In genomic region chr16:25044032-25044861, GRCh38 we compare ENCODE assay signal across 8 cellular contexts. TPM values are rescaled to one million over a fixed set of nuclear protein-coding genes. Genes with fewer than 3 reads are reported as not detected.
DNase-seq lines count a peak whose midpoint lies in the region; ATAC-seq and TF ChIP-seq lines count a peak whose summit lies in the region.
"Not testable (repeated sequence)": the region's sequence is repeated elsewhere in the genome, so short reads cannot be mapped to it uniquely, and the experiment has no call there.

No MANE protein-coding gene starts in this region.

- H3K4me3 ChIP-seq in OCI-LY3 (ENCODE audit: low read length): peak overlapping the region; percentile 17; the same call in 1 of the 2 replicates
- not testable (repeated sequence) for H3K4me3 ChIP-seq in endodermal cell (ENCODE audit: low read length)

- H3K27me3 Mint-ChIP-seq in CD4-positive, alpha-beta T cell; IgD-negative memory B cell; activated B cell treated with CpG ODN at 0.5 μM for 24 hours; endodermal cell (ENCODE audit: insufficient read depth); stimulated activated naive B cell treated with anti-CD40 and anti-IgM and Interleukin-4, amounts not matched to agents 10 μg/mL and 1 μg/mL and 100 μg/mL, for 72 hours: not testable (repeated sequence)

- peak overlapping the region; percentile 78 for H3K9ac ChIP-seq in OCI-LY3 (ENCODE audit: low read length)
- not testable (repeated sequence) for H3K9ac ChIP-seq in endodermal cell (ENCODE audit: extremely low read depth, low read length, poor library complexity, severe bottlenecking)

- CTCF ChIA-PET in CD4-positive, alpha-beta T cell (lab: Charles Lee); activated B cell treated with CpG ODN at 0.5 μM for 24 hours (lab: Charles Lee): not testable (repeated sequence)

- POLR2A ChIA-PET in CD4-positive, alpha-beta T cell (lab: Charles Lee): not testable (repeated sequence)
- POLR2A ChIA-PET in activated B cell treated with CpG ODN at 0.5 μM for 24 hours (lab: Charles Lee): interaction anchor here (0.6 to 1.4 kb wide), 5 partner anchors 14 to 135 kb away, joined by 3 to 10 read pairs (median 5); partner anchors contain the start of gene ARHGAP17

- TF ChIP-seq CTCF in CD4-positive, alpha-beta T cell (IDR thresholded peaks at IDR 0.05); OCI-LY3 (IDR thresholded peaks at IDR 0.05; ENCODE audit: low read depth, low read length); activated B cell treated with CpG ODN at 0.5 μM for 24 hours (IDR thresholded peaks at IDR 0.05); endodermal cell (conservative IDR thresholded peaks at IDR 0.05): not testable (repeated sequence)

- not testable (repeated sequence) for H2AFZ ChIP-seq in OCI-LY3 (ENCODE audit: low read depth, low read length)

- ATAC-seq in CD4-positive, alpha-beta T cell (ENCODE audit: poor library complexity); activated B cell treated with CpG ODN at 0.5 μM for 24 hours (ENCODE audit: low read depth): not testable (repeated sequence)
- ATAC-seq in GM19372 (IDR thresholded peaks at IDR 0.05; ENCODE audit: low read depth, unreplicated experiment): peak; percentile 44
- peak; percentile 42 for ATAC-seq in HG02678 (IDR thresholded peaks at IDR 0.05; ENCODE audit: unreplicated experiment)
- peak; percentile 37 to 64 for ATAC-seq in stimulated activated naive B cell treated with anti-CD40 and anti-IgM and Interleukin-4, amounts not matched to agents 10 μg/mL and 1 μg/mL and 100 μg/mL, for 72 hours (replicated peaks)

- intact Hi-C loops in CD4-positive, alpha-beta T cell (cut with DNase I, micrococcal nuclease); activated B cell treated with CpG ODN at 0.5 μM for 24 hours (cut with micrococcal nuclease): not testable (repeated sequence)

- 93 to 98% methylated on average over 7 to 10 of the region's 10 CpGs for WGBS in endodermal cell (ENCODE audit: insufficient coverage in 1 of 2, insufficient read length in 1 of 2), 2 experiments

- not testable (repeated sequence) for H4K20me1 ChIP-seq in OCI-LY3 (ENCODE audit: insufficient read depth, low read length)

- peaks cover 97% of the 10 kb centered on the region for H3K4me1 ChIP-seq in OCI-LY3 (ENCODE audit: low read length)
- not testable (repeated sequence) for H3K4me1 ChIP-seq in endodermal cell (ENCODE audit: control insufficient read depth, insufficient read depth, low read length)

- not testable (repeated sequence) for H3K9me3 ChIP-seq in CD4-positive, alpha-beta T cell (ENCODE audit: control insufficient read depth, low read length); OCI-LY3 (ENCODE audit: insufficient read depth, low read length); endodermal cell (ENCODE audit: control insufficient read depth, low read length)

- peak overlapping the region; percentile 13 for H3K27ac Mint-ChIP-seq in CD4-positive, alpha-beta T cell
- peak overlapping the region; percentile 9 to 88 (median 76) for H3K27ac Mint-ChIP-seq in IgD-negative memory B cell
- H3K27ac Mint-ChIP-seq in activated B cell treated with CpG ODN at 0.5 μM for 24 hours: peak overlapping the region; percentile 72
- H3K27ac Mint-ChIP-seq in endodermal cell: peak overlapping the region; percentile 3
- peak overlapping the region; percentile 32 for H3K27ac Mint-ChIP-seq in stimulated activated naive B cell treated with anti-CD40 and anti-IgM and Interleukin-4, amounts not matched to agents 10 μg/mL and 1 μg/mL and 100 μg/mL, for 72 hours

- peak overlapping the region; percentile 59 for H3K4me2 ChIP-seq in OCI-LY3 (ENCODE audit: low read length)

- peaks cover 41% of the 10 kb centered on the region for H3K79me2 ChIP-seq in OCI-LY3 (ENCODE audit: low read length)

- H3K4me3 Mint-ChIP-seq in CD4-positive, alpha-beta T cell; activated B cell treated with CpG ODN at 0.5 μM for 24 hours; endodermal cell: not testable (repeated sequence)
- peak overlapping the region in 1 of 4 donors; percentile 37 for H3K4me3 Mint-ChIP-seq in IgD-negative memory B cell
- peak overlapping the region in 1 of 2 donors; percentile 25 for H3K4me3 Mint-ChIP-seq in stimulated activated naive B cell treated with anti-CD40 and anti-IgM and Interleukin-4, amounts not matched to agents 10 μg/mL and 1 μg/mL and 100 μg/mL, for 72 hours

- not testable (repeated sequence) for H3K36me3 Mint-ChIP-seq in CD4-positive, alpha-beta T cell (ENCODE audit: low read depth); IgD-negative memory B cell; activated B cell treated with CpG ODN at 0.5 μM for 24 hours (ENCODE audit: low read depth); endodermal cell (ENCODE audit: low read depth); stimulated activated naive B cell treated with anti-CD40 and anti-IgM and Interleukin-4, amounts not matched to agents 10 μg/mL and 1 μg/mL and 100 μg/mL, for 72 hours

- H3K36me3 ChIP-seq in OCI-LY3 (replicated peaks; ENCODE audit: low read depth, low read length); endodermal cell (ENCODE audit: control insufficient read depth, insufficient read depth, low read length): not testable (repeated sequence)

- H3K4me1 Mint-ChIP-seq in CD4-positive, alpha-beta T cell (ENCODE audit: low read depth): peaks cover 29% of the 10 kb centered on the region
- H3K4me1 Mint-ChIP-seq in IgD-negative memory B cell (peaks cover 25 to 40% (median 28%) of the 10 kb centered on the region in 3 donors), activated B cell treated with CpG ODN at 0.5 μM for 24 hours (peaks cover 61% of the 10 kb centered on the region)
- not testable (repeated sequence) for H3K4me1 Mint-ChIP-seq in endodermal cell
- peaks cover 35 to 65% of the 10 kb centered on the region in 2 donors for H3K4me1 Mint-ChIP-seq in stimulated activated naive B cell treated with anti-CD40 and anti-IgM and Interleukin-4, amounts not matched to agents 10 μg/mL and 1 μg/mL and 100 μg/mL, for 72 hours

- H3K27me3 ChIP-seq in CD4-positive, alpha-beta T cell (ENCODE audit: control insufficient read depth, insufficient read depth, low read length); OCI-LY3 (ENCODE audit: low read depth, low read length); endodermal cell (ENCODE audit: control insufficient read depth, insufficient read depth, low read length, poor library complexity, severe bottlenecking): not testable (repeated sequence)

- not testable (repeated sequence) for H3K27ac ChIP-seq in CD4-positive, alpha-beta T cell (ENCODE audit: low read depth, low read length); endodermal cell (ENCODE audit: low read depth, low read length)
- H3K27ac ChIP-seq in OCI-LY3 (ENCODE audit: low read length): peak overlapping the region; percentile 95

- H3K9me3 Mint-ChIP-seq in CD4-positive, alpha-beta T cell; IgD-negative memory B cell; activated B cell treated with CpG ODN at 0.5 μM for 24 hours; endodermal cell; stimulated activated naive B cell treated with anti-CD40 and anti-IgM and Interleukin-4, amounts not matched to agents 10 μg/mL and 1 μg/mL and 100 μg/mL, for 72 hours: not testable (repeated sequence)

- DNase-seq in CD4-positive, alpha-beta T cell; activated B cell treated with CpG ODN at 0.5 μM for 24 hours; endodermal cell; stimulated activated naive B cell treated with anti-CD40 and anti-IgM and Interleukin-4, amounts not matched to agents 10 μg/mL and 1 μg/mL and 100 μg/mL, for 72 hours: not testable (repeated sequence)

RNA-seq across cellular contexts. Expression of gene ARHGAP17, which starts 29.1 kb away (rescaled TPM):
- total RNA-seq in CD4-positive, alpha-beta T cell: 10 to 100 TPM; 42.5 to 43.4 TPM
- polyA plus RNA-seq in IgD-negative memory B cell: 153 TPM
- total RNA-seq in activated B cell treated with CpG ODN at 0.5 μM for 24 hours (287 and 310 TPM in 2 replicates), endodermal cell (100 to 1,000 TPM in 1 of 2 donors, 10 to 100 TPM in 1; 95.0 to 106 TPM)
- polyA plus RNA-seq in endodermal cell (2013, experiment 1 of 2): 59.0 TPM
- 53.9 TPM for polyA plus RNA-seq in endodermal cell (2013, experiment 2 of 2)

Comparison
In these comparisons a context has a peak if more than half of its experiments do, and no peak if none do; other contexts are left out.
1. H3K27ac Mint-ChIP-seq: peak in every context shown above with its lines; median percentile 76 in IgD-negative memory B cell; 72 in activated B cell treated with CpG ODN at 0.5 μM for 24 hours; 32 in stimulated activated naive B cell treated with anti-CD40 and anti-IgM and Interleukin-4, amounts not matched to agents 10 μg/mL and 1 μg/mL and 100 μg/mL, for 72 hours; 13 in CD4-positive, alpha-beta T cell; 3 in endodermal cell.